In genomic region chrX:103556941-103557340, GRCh38 we compare ENCODE assay signal across 22 cellular contexts. TPM values are rescaled to one million over a fixed set of nuclear protein-coding genes. Genes with fewer than 3 reads are reported as not detected.
A peak's percentile ranks its signal among the peaks of the same experiment; 100 is the strongest.
DNase-seq lines count a peak whose midpoint lies in the region; FAIRE-seq and TF ChIP-seq lines count a peak whose summit lies in the region.
"Had no signal": no experiment of that assay in that cellular context is flagged by ENCODE, and none has a peak within 500 bp of the region (broad histone marks: within the 10 kb centered on the region; RNA-seq: fewer than 3 reads in every experiment).

No MANE protein-coding gene starts in this region.

- TF ChIP-seq CTCF in KMS-11 (conservative IDR thresholded peaks at IDR 0.05; ENCODE audit: low read depth, low read length) (no peak), hepatocyte (IDR thresholded peaks at IDR 0.05; ENCODE audit: poor library complexity) (no peak), WERI-Rb-1 (IDR thresholded peaks at IDR 0.05; ENCODE audit: low read depth, low read length) (no peak)

- H3K79me2 ChIP-seq in KMS-11 (ENCODE audit: insufficient read depth, low read depth): no peaks in the 10 kb centered on the region
- no peaks in the 10 kb centered on the region for H3K79me2 ChIP-seq in hepatocyte

- no peaks in the 10 kb centered on the region for H3K27me3 ChIP-seq in KMS-11 (ENCODE audit: insufficient read depth, low read depth)
- no peaks in the 10 kb centered on the region for H3K27me3 ChIP-seq in hepatocyte
- peaks cover 12% of the 10 kb centered on the region for H3K27me3 ChIP-seq in WERI-Rb-1 (ENCODE audit: insufficient read depth, low read depth, severe bottlenecking)
- H3K27me3 ChIP-seq in effector memory CD4-positive, alpha-beta T cell (replicated peaks; ENCODE audit: control insufficient read depth, insufficient read depth, low read length, poor library complexity, severe bottlenecking): no peaks in the 10 kb centered on the region

- H3K4me3 ChIP-seq in KMS-11 (IDR thresholded peaks at IDR 0.05; ENCODE audit: insufficient read depth, low read depth, low read length) (no peak overlapping the region), hepatocyte (no peak overlapping the region), WERI-Rb-1 (ENCODE audit: low read depth, low read length) (no peak overlapping the region)
- no peak overlapping the region for H3K4me3 ChIP-seq in effector memory CD4-positive, alpha-beta T cell (ENCODE audit: insufficient read depth, low read depth, low read length, poor library complexity, severe bottlenecking)
- H3K4me3 ChIP-seq: prostate gland, skin epidermis, thoracic aorta had no signal

- no peak for TF ChIP-seq POLR2A in GM12891 (IDR thresholded peaks at IDR 0.05; ENCODE audit: low read depth, low read length)

- FAIRE-seq in GM12891 (lab: Jason Lieb, UNC): no peak
- FAIRE-seq: colon, H54 had no signal

- peak; percentile 10 for DNase-seq in Caki2 (ENCODE audit: low read depth)
- peak; percentile 1 for DNase-seq in NCI-H69 (lab: John Stamatoyannopoulos, UW)
- peak; percentile 29 for DNase-seq in hepatocyte (ENCODE audit: low spot score)
- DNase-seq in WERI-Rb-1: no peak
- DNase-seq in effector memory CD4-positive, alpha-beta T cell: no peak
- DNase-seq in GM12891 (ENCODE audit: insufficient read length, low spot score): no peak
- DNase-seq: activated CD4-positive, alpha-beta T cell treated with anti-CD3 and anti-CD28 coated beads, Interleukin-2, amount 10 ng/mL, durations not matched to agents 24 days and 14 days; activated naive CD8-positive, alpha-beta T cell treated with anti-CD3 and anti-CD28 coated beads, Interleukin-2, amount 50 U/mL, for 24 hours; CD4-positive, alpha-beta T cell; DND-41; NCI-H1436; NCI-H526 treated with DMSO at 0.1 percent for 48 hours; stimulated activated CD4-positive, alpha-beta T cell treated with anti-CD3 and anti-CD28 coated beads, Interleukin-2, amount 100 ng/mL, for 24 hours; stimulated activated naive CD4-positive, alpha-beta T cell; T-helper 17 cell had no signal

- H3K4me1 ChIP-seq in KMS-11 (ENCODE audit: low read depth, poor library complexity, severe bottlenecking): peaks cover 28% of the 10 kb centered on the region
- peaks cover 4% of the 10 kb centered on the region for H3K4me1 ChIP-seq in hepatocyte (ENCODE audit: insufficient read depth)
- no peaks in the 10 kb centered on the region for H3K4me1 ChIP-seq in effector memory CD4-positive, alpha-beta T cell (ENCODE audit: control insufficient read depth, insufficient read depth, low read length, poor library complexity, severe bottlenecking)
- H3K4me1 ChIP-seq: prostate gland had no signal

- peak overlapping the region; percentile 41; the same call in 1 of the 2 replicates for H2AFZ ChIP-seq in KMS-11 (ENCODE audit: low read depth)
- no peak overlapping the region for H2AFZ ChIP-seq in hepatocyte

- in situ Hi-C loops in Caki2 (cut with HindIII; ENCODE audit: low pct_unique_long_range_greater_than_20kb, low sequenced_read_pairs): no loop called here

- no peak overlapping the region for H3K9ac ChIP-seq in KMS-11

- H3K9me3 ChIP-seq in hepatocyte (ENCODE audit: low read depth) (no peaks in the 10 kb centered on the region), WERI-Rb-1 (ENCODE audit: severe bottlenecking) (no peaks in the 10 kb centered on the region)
- no peaks in the 10 kb centered on the region for H3K9me3 ChIP-seq in effector memory CD4-positive, alpha-beta T cell (ENCODE audit: control insufficient read depth, low read length)
- H3K9me3 ChIP-seq: prostate gland, thoracic aorta had no signal

- no peaks in the 10 kb centered on the region for H3K36me3 ChIP-seq in KMS-11 (ENCODE audit: insufficient read depth)
- no peaks in the 10 kb centered on the region for H3K36me3 ChIP-seq in hepatocyte (replicated peaks; ENCODE audit: insufficient read depth, low read depth)
- no peaks in the 10 kb centered on the region for H3K36me3 ChIP-seq in WERI-Rb-1
- no peaks in the 10 kb centered on the region for H3K36me3 ChIP-seq in effector memory CD4-positive, alpha-beta T cell (ENCODE audit: control insufficient read depth, insufficient read depth, low read length)
- H3K36me3 ChIP-seq: prostate gland, thoracic aorta had no signal

- peak overlapping the region; percentile 50 for H3K27ac ChIP-seq in KMS-11
- peak overlapping the region; percentile 18 for H3K27ac ChIP-seq in hepatocyte
- H3K27ac ChIP-seq in WERI-Rb-1: no peak overlapping the region
- H3K27ac ChIP-seq in effector memory CD4-positive, alpha-beta T cell (ENCODE audit: insufficient read depth, low read length, poor library complexity, severe bottlenecking): no peak overlapping the region
- H3K27ac ChIP-seq: prostate gland, skin epidermis, thoracic aorta had no signal

- H4K20me1 ChIP-seq in KMS-11 (ENCODE audit: insufficient read depth) (no peaks in the 10 kb centered on the region), hepatocyte (ENCODE audit: insufficient read depth, poor library complexity, severe bottlenecking) (no peaks in the 10 kb centered on the region)

- no peaks in the 10 kb centered on the region for H3K9me2 ChIP-seq in hepatocyte (replicated peaks; ENCODE audit: insufficient read depth)

- H3K4me2 ChIP-seq in KMS-11 (peak overlapping the region; percentile 80), hepatocyte (no peak overlapping the region)

- WGBS in hepatocyte (ENCODE audit: low lambda C conversion rate, missing lambda C conversion rate): 67% methylated on average over 1 of the region's 1 CpG

TF ChIP-seq in GM12891, 5 proteins besides CTCF, POLR2A, EP300 and RAD21:
- no peak for TF ChIP-seq POLR2AphosphoS5 (IDR thresholded peaks at IDR 0.05; ENCODE audit: low read depth, low read length)
- no peak for TF ChIP-seq PAX5 (IDR thresholded peaks at IDR 0.05; ENCODE audit: insufficient read depth, low read length, severe bottlenecking)
- TF ChIP-seq TAF1 (IDR thresholded peaks at IDR 0.05; ENCODE audit: low read depth, low read length): no peak
- TF ChIP-seq POU2F2 (IDR thresholded peaks at IDR 0.05; ENCODE audit: low read depth, low read length): no peak

RNA-seq across cellular contexts. Expression of gene TCEAL4, which starts 28.4 kb away (rescaled TPM):
- 16.6 and 25.7 TPM in 2 replicates for total RNA-seq in Caki2 (2014; rRNA removed; shearing (Covaris generic); ENCODE audit: low replicate concordance)
- 84.2 and 94.4 TPM in 2 replicates for total RNA-seq in hepatocyte
- 171 and 213 TPM in 2 replicates for polyA plus RNA-seq in hepatocyte
- polyA plus RNA-seq in GM12891 (2012; ENCODE audit: low read depth, missing spikeins): 39.1 TPM

RNA-seq across cellular contexts. Expression of gene RAB40A, which starts 37.7 kb away (rescaled TPM):
- not detected in 2 replicates for total RNA-seq in Caki2 (2014; rRNA removed; shearing (Covaris generic); ENCODE audit: low replicate concordance)
- 3.0 and 3.5 TPM in 2 replicates for total RNA-seq in hepatocyte
- polyA plus RNA-seq in hepatocyte: 2.7 and 3.0 TPM in 2 replicates
- polyA plus RNA-seq in GM12891 (2012; ENCODE audit: low read depth, missing spikeins): 0.39 TPM
- total RNA-seq: HT1080 had no signal

RNA-seq across cellular contexts. Expression of gene TCEAL3, which starts 50.8 kb away (rescaled TPM):
- not detected in 2 replicates for total RNA-seq in Caki2 (2014; rRNA removed; shearing (Covaris generic); ENCODE audit: low replicate concordance)
- total RNA-seq in hepatocyte: 28.6 and 28.7 TPM in 2 replicates
- polyA plus RNA-seq in hepatocyte: 91.7 and 117 TPM in 2 replicates
- 15.3 TPM for polyA plus RNA-seq in GM12891 (2012; ENCODE audit: low read depth, missing spikeins)

Comparison
In these comparisons a context has a peak if more than half of its experiments do, and no peak if none do; other contexts are left out.
1. DNase-seq: peak in Caki2 (single experiment), NCI-H69 (single experiment) and hepatocyte (single experiment); none in WERI-Rb-1 (single experiment), effector memory CD4-positive, alpha-beta T cell (0 of 3) and GM12891 (single experiment).
2. H3K27ac ChIP-seq: peak in KMS-11 (single experiment) and hepatocyte (single experiment); none in WERI-Rb-1 (single experiment) and effector memory CD4-positive, alpha-beta T cell (single experiment).
3. RNA of gene TCEAL3, which starts 50.8 kb away (total RNA-seq): 28.6 to 28.7 TPM in hepatocyte; not detected in Caki2; every median in the first group is over 10 times any median in the second.